In genomic region chr16:49775581-49775980, GRCh38 we compare ENCODE assay signal across 22 cellular contexts.
DNase-seq lines count a peak whose midpoint lies in the region; ATAC-seq, FAIRE-seq and TF ChIP-seq lines count a peak whose summit lies in the region.
"Had no signal": no experiment of that assay in that cellular context is flagged by ENCODE, and none has a peak within 500 bp of the region (broad histone marks: within the 10 kb centered on the region; RNA-seq: fewer than 3 reads in every experiment).

No MANE protein-coding gene starts in this region.

- no peak overlapping the region for H2AFZ ChIP-seq in H1 (ENCODE audit: low read length)

- peak overlapping the region; percentile 88 for H3K4ac ChIP-seq in H1 (replicated peaks; ENCODE audit: insufficient read length, low read depth, low read length)

- no peak for TF ChIP-seq RAD21 in H1 (IDR thresholded peaks at IDR 0.05 in 1 of 2, conservative IDR thresholded peaks at IDR 0.05 in 1 of 2; ENCODE audit: low read depth in 2 of 2, low read length in 2 of 2)

- peaks cover 0 to 4% of the 10 kb centered on the region in 2 experiments for H4K20me1 ChIP-seq in H1 (replicated peaks in 1 of 2; ENCODE audit: control insufficient read depth in 1 of 2, insufficient read depth in 2 of 2, low read length in 2 of 2)

- H2BK5ac ChIP-seq in H1 (ENCODE audit: low read depth, low read length) = peak overlapping the region; percentile 95; the same call in 1 of the 2 replicates

- H3K4me2 ChIP-seq in H1 (ENCODE audit: insufficient read depth in 1 of 2, low read depth in 2 of 2, low read length in 2 of 2) = peak overlapping the region; percentile 7 to 42; a peak in 3 of 4 replicates
- H3K4me2 ChIP-seq: KMS-11 had no signal

- H3K27me3 ChIP-seq in SJCRH30 (no peaks in the 10 kb centered on the region), H1 (replicated peaks in 1 of 4; ENCODE audit: control insufficient read depth in 3 of 4, extremely low read depth in 1 of 4, insufficient read depth in 3 of 4, low read length in 3 of 4) (no peaks in the 10 kb centered on the region), subcutaneous abdominal adipose tissue (ENCODE audit: control insufficient read depth in 5 of 5, insufficient read depth in 4 of 5, low read length in 5 of 5) (no peaks in the 10 kb centered on the region)
- H3K27me3 ChIP-seq: left lung, neutrophil, tibial artery had no signal

- H4K91ac ChIP-seq in H1 (replicated peaks; ENCODE audit: insufficient read length, low read length) = peak overlapping the region; percentile 90

- 74% methylated on average over 4 of the region's 4 CpGs; no CpG with 5 or more reads in 1 of the 2 experiments for WGBS in H1 (ENCODE audit: extremely low coverage in 1 of 2, insufficient coverage in 1 of 2, insufficient read length in 1 of 2, insufficient replicate concordance in 2 of 2, low coverage in 1 of 2, low lambda C conversion rate in 2 of 2, missing lambda C conversion rate in 1 of 2), 2 experiments

- H4K8ac ChIP-seq in H1 (ENCODE audit: extremely low read depth, insufficient read depth, low read length) = no peak overlapping the region

- H3K23ac ChIP-seq in H1 (ENCODE audit: insufficient read length) = no peak overlapping the region

- no peak overlapping the region for H4K5ac ChIP-seq in H1 (ENCODE audit: insufficient read length, low read depth, low read length)

- peaks cover 29% of the 10 kb centered on the region for H3K4me1 ChIP-seq in SJCRH30
- peaks cover 15 to 35% (median 21%) of the 10 kb centered on the region in 4 experiments for H3K4me1 ChIP-seq in H1 (replicated peaks in 1 of 4; ENCODE audit: control insufficient read depth in 3 of 4, insufficient read depth in 4 of 4, low read length in 3 of 4)
- peaks cover 16 to 74% (median 43%) of the 10 kb centered on the region in 5 donors for H3K4me1 ChIP-seq in subcutaneous abdominal adipose tissue (ENCODE audit: control insufficient read depth in 5 of 5, insufficient read depth in 5 of 5, low read length in 5 of 5)

- no peak for DNase-seq in SJCRH30
- no peak for DNase-seq in H1 (ENCODE audit: low read depth in 1 of 2, low spot score in 2 of 2)
- no peak for DNase-seq in NCI-H1048 (lab: John Stamatoyannopoulos, UW)
- DNase-seq in head of caudate nucleus = no peak
- DNase-seq: activated CD4-positive, CD25-positive, alpha-beta regulatory T cell treated with anti-CD3 and anti-CD28 coated beads, Interleukin-2, amount 50 U/mL, for 72 hours; activated CD8-positive, alpha-beta T cell treated with anti-CD3 and anti-CD28 coated beads, Interleukin-2, amount 10 ng/mL, durations not matched to agents 7 days and 5 days; activated effector memory CD4-positive, alpha-beta T cell treated with anti-CD3 and anti-CD28 coated beads, Interleukin-2, amount 50 U/mL, for 16 hours; cerebellar nuclear complex; mucosa of descending colon; NCI-H1694; NCI-H524 treated with DMSO at 0.1 percent for 48 hours; stimulated activated naive CD4-positive, alpha-beta T cell treated with Interleukin-2 at 50 U/mL for 16 hours had no signal

- peaks cover 12% of the 10 kb centered on the region for H3K79me1 ChIP-seq in H1 (ENCODE audit: low read depth, low read length)

- intact Hi-C loops in head of caudate nucleus (cut with DNase I) = no loop called here

- H3K36me3 Mint-ChIP-seq in nephron (ENCODE audit: low read depth) = peaks cover 11% of the 10 kb centered on the region

- no peak overlapping the region for H3K14ac ChIP-seq in H1 (ENCODE audit: insufficient read length)

- H3K27ac ChIP-seq in SJCRH30 = peak overlapping the region; percentile 82
- H3K27ac ChIP-seq in H1 (ENCODE audit: low read depth, low read length) = no peak overlapping the region
- peak overlapping the region; percentile 58 for H3K27ac ChIP-seq in subcutaneous abdominal adipose tissue (ENCODE audit: low read depth, low read length)
- H3K27ac ChIP-seq: epithelial cell of prostate, KMS-11, neutrophil, tibial artery had no signal

- peak overlapping the region; percentile 46 for H2BK15ac ChIP-seq in H1 (ENCODE audit: low read length)

- no peak for ATAC-seq in GM21717 (IDR thresholded peaks at IDR 0.05; ENCODE audit: unreplicated experiment)
- ATAC-seq: activated CD8-positive, alpha-beta T cell treated with anti-CD3 and anti-CD28 coated beads, Interleukin-2, amount 10 ng/mL, durations not matched to agents 7 days and 5 days; mucosa of descending colon had no signal

- CTCF ChIA-PET in H1 (lab: Charles Lee; ENCODE audit: partially characterized antibody) = interaction anchor here (0.6 to 2.2 kb wide), 9 partner anchors 9 to 122 kb away, joined by 3 to 5 read pairs (median 4); no protein-coding TSS in a partner anchor

- H3K4me3 ChIP-seq in SJCRH30 = peak overlapping the region; percentile 39
- no peak overlapping the region for H3K4me3 ChIP-seq in H1 (ENCODE audit: extremely low read depth in 1 of 4, insufficient read depth in 2 of 4, low read depth in 3 of 4, low read length in 4 of 4)
- no peak overlapping the region for H3K4me3 ChIP-seq in subcutaneous abdominal adipose tissue (ENCODE audit: low read depth in 1 of 5, low read length in 5 of 5)
- H3K4me3 ChIP-seq: left lung, mucosa of descending colon, tibial artery had no signal

- peak overlapping the region; percentile 91; the same call in 1 of the 2 replicates for H2BK20ac ChIP-seq in H1 (ENCODE audit: low read length)

- H3K36me3 ChIP-seq in SJCRH30 = no peaks in the 10 kb centered on the region
- H3K36me3 ChIP-seq in H1 (ENCODE audit: control insufficient read depth in 2 of 4, insufficient read depth in 4 of 4, low read length in 3 of 4) = peaks cover 0 to 4% (median 0%) of the 10 kb centered on the region in 4 experiments; a peak in 1 of 8 replicates
- H3K36me3 ChIP-seq in subcutaneous abdominal adipose tissue (ENCODE audit: control insufficient read depth in 5 of 5, insufficient read depth in 5 of 5, low read length in 5 of 5) = no peaks in the 10 kb centered on the region
- H3K36me3 ChIP-seq: left lung, neutrophil, tibial artery had no signal

- H2AK5ac ChIP-seq in H1 (ENCODE audit: low read depth, low read length) = peak overlapping the region; percentile 99

- H2BK12ac ChIP-seq in H1 (ENCODE audit: low read depth, low read length) = peak overlapping the region; percentile 89; the same call in 1 of the 2 replicates

- peak overlapping the region; percentile 80 to 89 (median 81) for H3K27ac Mint-ChIP-seq in nephron
- H3K27ac Mint-ChIP-seq: activated CD8-positive, alpha-beta T cell treated with anti-CD3 and anti-CD28 coated beads, Interleukin-2, amount 10 ng/mL, durations not matched to agents 7 days and 5 days had no signal

- H3K23me2 ChIP-seq in H1 (ENCODE audit: low read depth, low read length) = no peaks in the 10 kb centered on the region

- peak overlapping the region; percentile 91 for H2BK120ac ChIP-seq in H1 (replicated peaks; ENCODE audit: low read depth, low read length)

- no peaks in the 10 kb centered on the region for H3K9me3 Mint-ChIP-seq in nephron

- H3K4me3 Mint-ChIP-seq in nephron = peak overlapping the region; percentile 4 to 56 (median 7)
- H3K4me3 Mint-ChIP-seq: activated CD8-positive, alpha-beta T cell treated with anti-CD3 and anti-CD28 coated beads, Interleukin-2, amount 10 ng/mL, durations not matched to agents 7 days and 5 days had no signal

- no peak for TF ChIP-seq POLR2A in H1 (IDR thresholded peaks at IDR 0.05; ENCODE audit: control extremely low read depth in 1 of 2, low read depth in 2 of 2, low read length in 2 of 2)

- TF ChIP-seq EP300 in H1 (IDR thresholded peaks at IDR 0.05; ENCODE audit: borderline replicate concordance in 1 of 2, low read depth in 2 of 2, low read length in 2 of 2) = no peak

- peaks cover 5 to 47% of the 10 kb centered on the region in 2 experiments; a peak in 3 of 4 replicates for H3K79me2 ChIP-seq in H1 (ENCODE audit: control insufficient read depth in 1 of 2, insufficient read depth in 2 of 2, low read length in 2 of 2)

- POLR2A ChIA-PET in H1 (lab: Charles Lee; ENCODE audit: partially characterized antibody) = interaction anchor here (0.9 to 1.8 kb wide), 6 partner anchors 9 to 83 kb away, joined by 3 to 7 read pairs (median 3); no protein-coding TSS in a partner anchor

- no peak for TF ChIP-seq CTCF in H1 (IDR thresholded peaks at IDR 0.05; ENCODE audit: control extremely low read depth in 1 of 3, insufficient read depth in 1 of 3, low read depth in 1 of 3, low read length in 3 of 3)
- no peak for TF ChIP-seq CTCF in nephron (IDR thresholded peaks at IDR 0.05; ENCODE audit: unreplicated experiment in 3 of 3)

- H3K9me3 ChIP-seq in SJCRH30 (replicated peaks) = no peaks in the 10 kb centered on the region
- H3K9me3 ChIP-seq in H1 (ENCODE audit: insufficient read depth in 2 of 2, low read depth in 1 of 2, low read length in 1 of 2) = no peaks in the 10 kb centered on the region
- no peaks in the 10 kb centered on the region for H3K9me3 ChIP-seq in subcutaneous abdominal adipose tissue (ENCODE audit: control insufficient read depth in 5 of 5, low read length in 5 of 5)
- H3K9me3 ChIP-seq: left lung, mucosa of descending colon, neutrophil, tibial artery had no signal

- H3K9ac ChIP-seq in H1 (replicated peaks in 1 of 4; ENCODE audit: extremely low read depth in 1 of 4, low read depth in 3 of 4, low read length in 3 of 4) (peak overlapping the region in 1 of 4 experiments; percentile 4; a peak in 1 of 7 replicates), subcutaneous abdominal adipose tissue (ENCODE audit: low read length in 5 of 5) (no peak overlapping the region)
- H3K9ac ChIP-seq: KMS-11 had no signal

- H3K4me1 Mint-ChIP-seq in nephron = peaks cover 60% of the 10 kb centered on the region

- no peak for FAIRE-seq in H1 (lab: Jason Lieb, UNC)
- FAIRE-seq: RCC 7860, TTC549 had no signal

- H3K56ac ChIP-seq in H1 (replicated peaks; ENCODE audit: insufficient read length, low read depth, low read length) = no peak overlapping the region

- peak overlapping the region; percentile 91 for H3K18ac ChIP-seq in H1 (ENCODE audit: extremely low read depth, low read length)

- no peaks in the 10 kb centered on the region for H3K27me3 Mint-ChIP-seq in nephron (ENCODE audit: low read depth)

TF ChIP-seq in H1, 55 proteins besides CTCF, POLR2A, EP300 and RAD21:
- TF ChIP-seq CBX8 (IDR thresholded peaks at IDR 0.05; ENCODE audit: borderline replicate concordance, low read depth, low read length) (no peak), RFX5 (IDR thresholded peaks at IDR 0.05; ENCODE audit: borderline replicate concordance, low read depth, low read length) (no peak), TAF7 (optimal IDR thresholded peaks at IDR 0.05; ENCODE audit: borderline replicate concordance, low read depth, low read length) (no peak), BRCA1 (IDR thresholded peaks at IDR 0.05; ENCODE audit: low read depth, low read length) (no peak), KDM4A (IDR thresholded peaks at IDR 0.05; ENCODE audit: low read depth, low read length, severe bottlenecking) (no peak), KDM1A (IDR thresholded peaks at IDR 0.05; ENCODE audit: borderline replicate concordance, low read length) (peak; percentile 62; the same call in 1 of the 2 replicates), GTF2F1 (IDR thresholded peaks at IDR 0.05; ENCODE audit: borderline replicate concordance, low read depth, low read length) (no peak)
TF ChIP-seq in H1: peak in this region for 1.
